In genomic region chr14:105282098-105282725, GRCh38 we compare ENCODE assay signal across 21 cellular contexts. TPM values are rescaled to one million over a fixed set of nuclear protein-coding genes. Genes with fewer than 3 reads are reported as not detected.
DNase-seq lines count a peak whose midpoint lies in the region; ATAC-seq and TF ChIP-seq lines count a peak whose summit lies in the region.
"Had no signal": no experiment of that assay in that cellular context is flagged by ENCODE, and none has a peak within 500 bp of the region (broad histone marks: within the 10 kb centered on the region; RNA-seq: fewer than 3 reads in every experiment).

No MANE protein-coding gene starts in this region.

- TF ChIP-seq CTCF in PC-9 (conservative IDR thresholded peaks at IDR 0.05) (peak; percentile 34; the same call in 1 of the 2 replicates), psoas muscle (IDR thresholded peaks at IDR 0.05) (no peak)

- ATAC-seq in psoas muscle (no peak), GM19452 (IDR thresholded peaks at IDR 0.05; ENCODE audit: unreplicated experiment) (no peak)
- ATAC-seq: stimulated activated naive CD8-positive, alpha-beta T cell treated with anti-CD3 and anti-CD28 coated beads, Interleukin-15, amount 100 ng/mL, for 72 hours had no signal

- H3K36me3 ChIP-seq in PC-9 (ENCODE audit: low read depth) = no peaks in the 10 kb centered on the region
- H3K36me3 ChIP-seq in psoas muscle (ENCODE audit: insufficient read depth in 1 of 2, low read depth in 1 of 2) = peaks cover 0 to 4% of the 10 kb centered on the region in 2 donors
- H3K36me3 ChIP-seq: BE2C had no signal

- DNase-seq in T-helper 1 cell (no peak), PC-9 (no peak), iPS-NIHi11 (ENCODE audit: low spot score) (peak; percentile 17), psoas muscle (no peak), GF-D8 (lab: John Stamatoyannopoulos, UW) (no peak), DMS53 (lab: John Stamatoyannopoulos, UW) (no peak)
- DNase-seq: activated B cell treated with CpG ODN at 0.5 μM for 24 hours; activated T-cell treated with anti-CD3 and anti-CD28 coated beads, Interleukin-2, amount 50 U/mL, for 4 hours; glutamatergic neuron; left colon; SIG-M5; stimulated activated CD4-positive, alpha-beta T cell treated with anti-CD3 and anti-CD28 coated beads, Interleukin-4, amount 100 ng/mL, for 1 hour; stimulated activated naive CD8-positive, alpha-beta T cell treated with anti-CD3 and anti-CD28 coated beads, Interleukin-15, amount 100 ng/mL, for 72 hours had no signal

- H3K4me2 ChIP-seq in PC-9 = no peak overlapping the region

- H3K36me3 Mint-ChIP-seq in T-helper 1 cell treated with Interleukin-12 subunit alpha and Interleukin-12 subunit beta and Interleukin-4 antibody, amounts not matched to agents 30 μg/mL and 1 μg/mL, for 36 hours (ENCODE audit: low read depth) = peaks cover 13% of the 10 kb centered on the region
- H3K36me3 Mint-ChIP-seq: activated naive CD8-positive, alpha-beta T cell had no signal

- H3K27me3 ChIP-seq in PC-9 (ENCODE audit: insufficient read depth, low read depth) = no peaks in the 10 kb centered on the region
- H3K27me3 ChIP-seq in psoas muscle (ENCODE audit: insufficient read depth in 3 of 3, low read length in 2 of 3) = no peaks in the 10 kb centered on the region
- H3K27me3 ChIP-seq: BE2C, upper lobe of left lung had no signal

- no peaks in the 10 kb centered on the region for H3F3A ChIP-seq in PC-9 (ENCODE audit: insufficient read depth, low read depth)

- H3K27me3 Mint-ChIP-seq in T-helper 1 cell treated with Interleukin-12 subunit alpha and Interleukin-12 subunit beta and Interleukin-4 antibody, amounts not matched to agents 30 μg/mL and 1 μg/mL, for 36 hours (ENCODE audit: low read depth) = no peaks in the 10 kb centered on the region
- H3K27me3 Mint-ChIP-seq: activated B cell treated with CpG ODN at 0.5 μM for 24 hours; activated CD4-positive, alpha-beta memory T cell treated with anti-CD3 and anti-CD28 coated beads, Interleukin-2, amount 10 ng/mL, durations not matched to agents 7 days and 5 days; activated naive CD8-positive, alpha-beta T cell; stimulated activated naive CD8-positive, alpha-beta T cell treated with anti-CD3 and anti-CD28 coated beads, Interleukin-15, amount 100 ng/mL, for 72 hours had no signal

- WGBS in psoas muscle, 3 donors = 77 to 83% (median 81%) methylated on average over 16 of the region's 16 CpGs

- H3K4me3 ChIP-seq in PC-9 = no peak overlapping the region
- H3K4me3 ChIP-seq in psoas muscle = no peak overlapping the region
- H3K4me3 ChIP-seq: upper lobe of left lung had no signal

- no peak overlapping the region for H2AFZ ChIP-seq in PC-9

- H3K9me2 ChIP-seq in PC-9 (ENCODE audit: insufficient read depth) = no peaks in the 10 kb centered on the region

- intact Hi-C loops in PC-9 (cut with micrococcal nuclease; ENCODE audit: unreplicated experiment) (loop anchor here (5.0 kb wide), 1 partner anchor 310 kb away; no protein-coding TSS in a partner anchor), psoas muscle (cut with DNase I) (loop anchor here (2.0 to 5.0 kb wide), 2 partner anchors 80 to 191 kb away; no protein-coding TSS in a partner anchor)

- H3K27ac ChIP-seq in PC-9 (no peak overlapping the region), psoas muscle (peak overlapping the region; percentile 33)
- H3K27ac ChIP-seq: upper lobe of left lung had no signal

- H3K27ac Mint-ChIP-seq in T-helper 1 cell treated with Interleukin-12 subunit alpha and Interleukin-12 subunit beta and Interleukin-4 antibody, amounts not matched to agents 30 μg/mL and 1 μg/mL, for 36 hours = peak overlapping the region; percentile 13
- H3K27ac Mint-ChIP-seq: activated B cell treated with CpG ODN at 0.5 μM for 24 hours; activated CD4-positive, alpha-beta memory T cell treated with anti-CD3 and anti-CD28 coated beads, Interleukin-2, amount 10 ng/mL, durations not matched to agents 7 days and 5 days; activated naive CD8-positive, alpha-beta T cell; HFFc6; stimulated activated naive CD8-positive, alpha-beta T cell treated with anti-CD3 and anti-CD28 coated beads, Interleukin-15, amount 100 ng/mL, for 72 hours had no signal

- CTCF ChIA-PET in PC-9 (lab: Charles Lee) = no interaction called here

- H4K20me1 ChIP-seq in PC-9 (ENCODE audit: insufficient read depth) = peaks cover 38% of the 10 kb centered on the region

- POLR2A ChIA-PET in PC-9 (lab: Charles Lee; ENCODE audit: unreplicated experiment) = no interaction called here

- H3K79me2 ChIP-seq in PC-9 (ENCODE audit: low read depth) = no peaks in the 10 kb centered on the region; the same call in 1 of the 2 replicates

- no peaks in the 10 kb centered on the region for H3K9me3 ChIP-seq in PC-9 (ENCODE audit: insufficient read depth, low read depth)
- H3K9me3 ChIP-seq in psoas muscle = no peaks in the 10 kb centered on the region
- H3K9me3 ChIP-seq: BE2C, upper lobe of left lung had no signal

- H3K4me1 ChIP-seq in PC-9 (replicated peaks; ENCODE audit: insufficient read depth) (no peaks in the 10 kb centered on the region), psoas muscle (peaks cover 21% of the 10 kb centered on the region)

- no TSS peak for BruUV-seq in PC-9 (replicated peaks; lab: Mats Ljungman, UMichigan)

- peaks cover 22% of the 10 kb centered on the region for H3K4me1 Mint-ChIP-seq in T-helper 1 cell treated with Interleukin-12 subunit alpha and Interleukin-12 subunit beta and Interleukin-4 antibody, amounts not matched to agents 30 μg/mL and 1 μg/mL, for 36 hours (ENCODE audit: low read depth)

- H3K9me3 Mint-ChIP-seq in T-helper 1 cell treated with Interleukin-12 subunit alpha and Interleukin-12 subunit beta and Interleukin-4 antibody, amounts not matched to agents 30 μg/mL and 1 μg/mL, for 36 hours = no peaks in the 10 kb centered on the region
- H3K9me3 Mint-ChIP-seq: activated B cell treated with CpG ODN at 0.5 μM for 24 hours; activated CD4-positive, alpha-beta memory T cell treated with anti-CD3 and anti-CD28 coated beads, Interleukin-2, amount 10 ng/mL, durations not matched to agents 7 days and 5 days; activated T-cell treated with anti-CD3 and anti-CD28 coated beads, Interleukin-2, amount 50 U/mL, for 4 hours; HFFc6; stimulated activated naive CD8-positive, alpha-beta T cell treated with anti-CD3 and anti-CD28 coated beads, Interleukin-15, amount 100 ng/mL, for 72 hours had no signal

- H3K4me3 Mint-ChIP-seq in T-helper 1 cell treated with Interleukin-12 subunit alpha and Interleukin-12 subunit beta and Interleukin-4 antibody, amounts not matched to agents 30 μg/mL and 1 μg/mL, for 36 hours = no peak overlapping the region
- H3K4me3 Mint-ChIP-seq: activated B cell treated with CpG ODN at 0.5 μM for 24 hours; activated CD4-positive, alpha-beta memory T cell treated with anti-CD3 and anti-CD28 coated beads, Interleukin-2, amount 10 ng/mL, durations not matched to agents 7 days and 5 days; activated naive CD8-positive, alpha-beta T cell; activated T-cell treated with anti-CD3 and anti-CD28 coated beads, Interleukin-2, amount 50 U/mL, for 4 hours; HFFc6; stimulated activated naive CD8-positive, alpha-beta T cell treated with anti-CD3 and anti-CD28 coated beads, Interleukin-15, amount 100 ng/mL, for 72 hours had no signal

RNA-seq across cellular contexts. Expression of gene BRF1, which starts 18.6 kb away (rescaled TPM):
- total RNA-seq in PC-9 (2021) (24.8 and 31.2 TPM in 2 replicates), psoas muscle (10 to 100 TPM; 17.1 to 26.2 (median 20.9) TPM)
- polyA plus RNA-seq in psoas muscle = 10 to 100 TPM; 12.9 to 15.3 (median 13.4) TPM

RNA-seq across cellular contexts. Expression of gene PACS2, which starts 32.3 kb away (rescaled TPM):
- 43.3 and 52.2 TPM in 2 replicates for total RNA-seq in PC-9 (2021)
- 10 to 100 TPM; 67.8 to 79.1 (median 75.3) TPM for total RNA-seq in psoas muscle
- 10 to 100 TPM; 57.1 to 83.1 (median 65.1) TPM for polyA plus RNA-seq in psoas muscle

RNA-seq across cellular contexts. Expression of gene BTBD6, which starts 33.9 kb away (rescaled TPM):
- total RNA-seq in PC-9 (2021) (9.0 and 12.2 TPM in 2 replicates), psoas muscle (10 to 100 TPM; 56.9 to 75.3 (median 69.1) TPM)
- polyA plus RNA-seq in psoas muscle = 10 to 100 TPM; 48.3 to 79.7 (median 72.2) TPM
- total RNA-seq: A172 had no signal
